ENCODE assay signal across 16 cellular contexts in genomic region chr15:101426761-101427333, GRCh38.
"Had no signal": no experiment of that assay in that cellular context is flagged by ENCODE, and none has a peak within 500 bp of the region (broad histone marks: within the 10 kb centered on the region; RNA-seq: fewer than 3 reads in every experiment).

No MANE protein-coding gene starts in this region.

- H3K36me3 ChIP-seq: cardiac muscle cell, gastroesophageal sphincter, prostate gland had no signal

- ATAC-seq: gastroesophageal sphincter had no signal

- H3K4me1 ChIP-seq: esophagus muscularis mucosa, gastroesophageal sphincter, heart right ventricle, prostate gland, right lobe of liver had no signal

- H3K27ac ChIP-seq: cardiac muscle cell, esophagus muscularis mucosa, gastroesophageal sphincter, heart right ventricle, prostate gland, right lobe of liver had no signal

- FAIRE-seq: endothelial cell of umbilical vein, small intestine had no signal

- H3K4me3 ChIP-seq: cardiac muscle cell, esophagus muscularis mucosa, gastroesophageal sphincter, heart right ventricle, prostate gland, right lobe of liver had no signal

- DNase-seq: activated CD4-positive, alpha-beta T cell treated with anti-CD3 and anti-CD28 coated beads, Interleukin-2, amount 50 U/mL, for 1 hour; activated CD4-positive, CD25-positive, alpha-beta regulatory T cell treated with anti-CD3 and anti-CD28 coated beads, Interleukin-2, amount 50 U/mL, for 72 hours; activated naive CD8-positive, alpha-beta T cell treated with anti-CD3 and anti-CD28 coated beads for 36 hours; activated T-cell treated with anti-CD3 and anti-CD28 coated beads for 4 hours; amniotic stem cell; effector CD8-positive, alpha-beta T cell; heart right ventricle; kidney glomerular epithelial cell; right lobe of liver; small intestine; stimulated activated CD4-positive, alpha-beta T cell treated with anti-CD3 and anti-CD28 coated beads, Interleukin-4, amount 100 ng/mL, for 1 hour had no signal

- H3K27me3 ChIP-seq: cardiac muscle cell, heart right ventricle, right lobe of liver had no signal

- H3K9me3 ChIP-seq: heart right ventricle, prostate gland, right lobe of liver had no signal
